In genomic region chr3:71465371-71466007, GRCh38 we compare ENCODE assay signal across 26 cellular contexts.
A peak's percentile ranks its signal among the peaks of the same experiment; 100 is the strongest.
DNase-seq lines count a peak whose midpoint lies in the region; ATAC-seq, FAIRE-seq and TF ChIP-seq lines count a peak whose summit lies in the region.
"Had no signal": no experiment of that assay in that cellular context is flagged by ENCODE, and none has a peak within 500 bp of the region (broad histone marks: within the 10 kb centered on the region; RNA-seq: fewer than 3 reads in every experiment).

No MANE protein-coding gene starts in this region.

- H3K9ac ChIP-seq in H1 (replicated peaks in 1 of 4; ENCODE audit: extremely low read depth in 1 of 4, low read depth in 3 of 4, low read length in 3 of 4) = no peak overlapping the region

- TF ChIP-seq RAD21 in H1 (IDR thresholded peaks at IDR 0.05 in 1 of 2, conservative IDR thresholded peaks at IDR 0.05 in 1 of 2; ENCODE audit: low read depth in 2 of 2, low read length in 2 of 2) = no peak

- H3K4me1 Mint-ChIP-seq in stimulated activated naive CD8-positive, alpha-beta T cell treated with anti-CD3 and anti-CD28 coated beads, Interleukin-15, Interleukin-2, amounts not matched to agents 100 ng/mL and 50 ng/mL, for 24 hours (ENCODE audit: low read depth) = peaks cover 80% of the 10 kb centered on the region

- H2BK5ac ChIP-seq in H1 (ENCODE audit: low read depth, low read length) = no peak overlapping the region

- H3K27ac ChIP-seq in RWPE2 (ENCODE audit: poor library complexity, severe bottlenecking) (peak overlapping the region; percentile 54), H1 (ENCODE audit: low read depth, low read length) (no peak overlapping the region)
- H3K27ac ChIP-seq: colonic mucosa, lower lobe of right lung, pancreas, right atrium auricular region had no signal

- no peak overlapping the region for H3K14ac ChIP-seq in H1 (ENCODE audit: insufficient read length)

- H3K23me2 ChIP-seq in H1 (ENCODE audit: low read depth, low read length) = no peaks in the 10 kb centered on the region; the same call in 1 of the 2 replicates

- H3K4ac ChIP-seq in H1 (replicated peaks; ENCODE audit: insufficient read length, low read depth, low read length) = no peak overlapping the region

- 0 out of 2 replicates have a peak overlapping the region, but pooled peaks have one; percentile 2 for H2BK15ac ChIP-seq in H1 (ENCODE audit: low read length)

- H3K9me3 Mint-ChIP-seq in stimulated activated naive CD8-positive, alpha-beta T cell treated with anti-CD3 and anti-CD28 coated beads, Interleukin-15, Interleukin-2, amounts not matched to agents 100 ng/mL and 50 ng/mL, for 24 hours = no peaks in the 10 kb centered on the region
- H3K9me3 Mint-ChIP-seq: CD8-positive, alpha-beta memory T cell had no signal

- H3K79me1 ChIP-seq in H1 (ENCODE audit: low read depth, low read length) = no peaks in the 10 kb centered on the region

- peak overlapping the region; percentile 25; the same call in 1 of the 2 replicates for H2AK5ac ChIP-seq in H1 (ENCODE audit: low read depth, low read length)

- no peak overlapping the region for H3K4me3 Mint-ChIP-seq in stimulated activated naive CD8-positive, alpha-beta T cell treated with anti-CD3 and anti-CD28 coated beads, Interleukin-15, Interleukin-2, amounts not matched to agents 100 ng/mL and 50 ng/mL, for 24 hours
- H3K4me3 Mint-ChIP-seq: CD8-positive, alpha-beta memory T cell; nephron progenitor cell had no signal

- 87% methylated on average over 12 of the region's 12 CpGs; no CpG with 5 or more reads in 1 of the 2 experiments for WGBS in H1 (ENCODE audit: extremely low coverage in 1 of 2, insufficient coverage in 1 of 2, insufficient read length in 1 of 2, insufficient replicate concordance in 2 of 2, low coverage in 1 of 2, low lambda C conversion rate in 2 of 2, missing lambda C conversion rate in 1 of 2), 2 experiments

- no peak overlapping the region for H2BK20ac ChIP-seq in H1 (ENCODE audit: low read length)

- DNase-seq in stimulated activated naive CD8-positive, alpha-beta T cell treated with anti-CD3 and anti-CD28 coated beads, Interleukin-15, Interleukin-2, amounts not matched to agents 100 U/mL and 50 U/mL, for 24 hours = no peak
- DNase-seq in RWPE2 (ENCODE audit: low spot score) (no peak), H1 (ENCODE audit: low read depth in 1 of 2, low spot score in 2 of 2) (no peak), left colon (no peak), T-helper 9 cell (no peak)
- no peak for DNase-seq in activated CD4-positive, CD25-positive, alpha-beta regulatory T cell treated with anti-CD3 and anti-CD28 coated beads, Interleukin-2, amount 50 U/mL, for 72 hours
- DNase-seq: activated effector memory CD4-positive, alpha-beta T cell treated with anti-CD3 and anti-CD28 coated beads, Interleukin-2, amount 50 U/mL, for 16 hours; activated T-cell treated with anti-CD3 and anti-CD28 coated beads for 4 hours; CD8-positive, alpha-beta memory T cell; colonic mucosa; effector memory CD4-positive, alpha-beta T cell; glutamatergic neuron; Karpas-422; lower lobe of right lung; nephron progenitor cell; pancreas; SIG-M5; stimulated activated CD4-positive, alpha-beta T cell treated with anti-CD3 and anti-CD28 coated beads, Interleukin-1b, Interleukin-23, amount 100 ng/mL, for 48 hours; SW 1271 had no signal

- no peak for FAIRE-seq in H1 (lab: Jason Lieb, UNC)
- FAIRE-seq: bronchial epithelial cell, keratinocyte, pancreas had no signal

- H3K27ac Mint-ChIP-seq in stimulated activated naive CD8-positive, alpha-beta T cell treated with anti-CD3 and anti-CD28 coated beads, Interleukin-15, Interleukin-2, amounts not matched to agents 100 ng/mL and 50 ng/mL, for 24 hours = peak overlapping the region; percentile 14
- H3K27ac Mint-ChIP-seq: nephron progenitor cell had no signal

- TF ChIP-seq CTCF in RWPE2 (IDR thresholded peaks at IDR 0.05; ENCODE audit: poor library complexity, severe bottlenecking) = no peak
- no peak for TF ChIP-seq CTCF in H1 (IDR thresholded peaks at IDR 0.05; ENCODE audit: control extremely low read depth in 1 of 3, insufficient read depth in 1 of 3, low read depth in 1 of 3, low read length in 3 of 3)

- no peaks in the 10 kb centered on the region for H3K27me3 Mint-ChIP-seq in stimulated activated naive CD8-positive, alpha-beta T cell treated with anti-CD3 and anti-CD28 coated beads, Interleukin-15, Interleukin-2, amounts not matched to agents 100 ng/mL and 50 ng/mL, for 24 hours
- H3K27me3 Mint-ChIP-seq: CD8-positive, alpha-beta memory T cell had no signal

- H3K23ac ChIP-seq in H1 (ENCODE audit: insufficient read length) = no peak overlapping the region

- no peak overlapping the region for H4K5ac ChIP-seq in H1 (ENCODE audit: insufficient read length, low read depth, low read length)

- H3K27me3 ChIP-seq in RWPE2 (ENCODE audit: insufficient read depth, poor library complexity, severe bottlenecking) (no peaks in the 10 kb centered on the region), H1 (replicated peaks in 1 of 4; ENCODE audit: control insufficient read depth in 3 of 4, extremely low read depth in 1 of 4, insufficient read depth in 3 of 4, low read length in 3 of 4) (no peaks in the 10 kb centered on the region)
- H3K27me3 ChIP-seq: colonic mucosa, pancreas, right atrium auricular region had no signal

- H3K4me3 ChIP-seq in RWPE2 (ENCODE audit: severe bottlenecking) (no peak overlapping the region), H1 (ENCODE audit: extremely low read depth in 1 of 4, insufficient read depth in 2 of 4, low read depth in 3 of 4, low read length in 4 of 4) (no peak overlapping the region)
- H3K4me3 ChIP-seq: colonic mucosa, lower lobe of right lung, pancreas, right atrium auricular region, smooth muscle cell had no signal

- H3K9me3 ChIP-seq in RWPE2 (ENCODE audit: severe bottlenecking) (no peaks in the 10 kb centered on the region), H1 (ENCODE audit: insufficient read depth in 2 of 2, low read depth in 1 of 2, low read length in 1 of 2) (no peaks in the 10 kb centered on the region)
- H3K9me3 ChIP-seq: colonic mucosa, lower lobe of right lung, pancreas, right atrium auricular region had no signal

- H2BK12ac ChIP-seq in H1 (ENCODE audit: low read depth, low read length) = no peak overlapping the region; the same call in 1 of the 2 replicates

- intact Hi-C loops in left colon (cut with DNase I, micrococcal nuclease) = no loop called here

- H3K4me2 ChIP-seq in H1 (ENCODE audit: insufficient read depth in 1 of 2, low read depth in 2 of 2, low read length in 2 of 2) = no peak overlapping the region
- H3K4me2 ChIP-seq: smooth muscle cell had no signal

- H3K36me3 Mint-ChIP-seq in stimulated activated naive CD8-positive, alpha-beta T cell treated with anti-CD3 and anti-CD28 coated beads, Interleukin-15, Interleukin-2, amounts not matched to agents 100 ng/mL and 50 ng/mL, for 24 hours (ENCODE audit: low read depth) = peaks cover 28% of the 10 kb centered on the region

- H4K20me1 ChIP-seq in H1 (replicated peaks in 1 of 2; ENCODE audit: control insufficient read depth in 1 of 2, insufficient read depth in 2 of 2, low read length in 2 of 2) = no peaks in the 10 kb centered on the region

- no peak overlapping the region for H3K18ac ChIP-seq in H1 (ENCODE audit: extremely low read depth, low read length)

- H3K36me3 ChIP-seq in RWPE2 (ENCODE audit: low read depth) (no peaks in the 10 kb centered on the region), H1 (ENCODE audit: control insufficient read depth in 2 of 4, insufficient read depth in 4 of 4, low read length in 3 of 4) (no peaks in the 10 kb centered on the region)
- H3K36me3 ChIP-seq: colonic mucosa, lower lobe of right lung, pancreas, right atrium auricular region had no signal

- no peak for TF ChIP-seq EP300 in H1 (IDR thresholded peaks at IDR 0.05; ENCODE audit: borderline replicate concordance in 1 of 2, low read depth in 2 of 2, low read length in 2 of 2)

- H3K56ac ChIP-seq in H1 (replicated peaks; ENCODE audit: insufficient read length, low read depth, low read length) = no peak overlapping the region

- H4K91ac ChIP-seq in H1 (replicated peaks; ENCODE audit: insufficient read length, low read length) = no peak overlapping the region

- CTCF ChIA-PET in H1 (lab: Charles Lee; ENCODE audit: partially characterized antibody) = interaction anchor here (0.6 to 2.5 kb wide), 6 partner anchors 12 to 1357 kb away, joined by 3 to 10 read pairs (median 3); no protein-coding TSS in a partner anchor

- H3K79me2 ChIP-seq in H1 (ENCODE audit: control insufficient read depth in 1 of 2, insufficient read depth in 2 of 2, low read length in 2 of 2) = no peaks in the 10 kb centered on the region

- TF ChIP-seq POLR2A in H1 (IDR thresholded peaks at IDR 0.05; ENCODE audit: control extremely low read depth in 1 of 2, low read depth in 2 of 2, low read length in 2 of 2) = no peak

- ATAC-seq in stimulated activated naive CD8-positive, alpha-beta T cell treated with anti-CD3 and anti-CD28 coated beads, Interleukin-15, Interleukin-2, amounts not matched to agents 100 U/mL and 50 U/mL, for 24 hours = no peak
- ATAC-seq in RWPE2 (ENCODE audit: low read depth) = no peak
- ATAC-seq in left colon = no peak
- ATAC-seq in HG02884 (IDR thresholded peaks at IDR 0.05; ENCODE audit: unreplicated experiment) = no peak
- ATAC-seq: activated CD4-positive, CD25-positive, alpha-beta regulatory T cell treated with anti-CD3 and anti-CD28 coated beads, Interleukin-2, amount 50 U/mL, for 24 hours had no signal

- H4K8ac ChIP-seq in H1 (ENCODE audit: extremely low read depth, insufficient read depth, low read length) = no peak overlapping the region

- POLR2A ChIA-PET in H1 (lab: Charles Lee; ENCODE audit: partially characterized antibody) = interaction anchor here (1.8 kb wide), 1 partner anchor 14 kb away, joined by 5 read pairs; no protein-coding TSS in a partner anchor

- H2AFZ ChIP-seq in H1 (ENCODE audit: low read length) = no peak overlapping the region

- peaks cover 39% of the 10 kb centered on the region for H3K4me1 ChIP-seq in RWPE2 (ENCODE audit: insufficient read depth, poor library complexity, severe bottlenecking)
- peaks cover 6 to 24% (median 9%) of the 10 kb centered on the region in 4 experiments; a peak in 6 of 7 replicates for H3K4me1 ChIP-seq in H1 (replicated peaks in 1 of 4; ENCODE audit: control insufficient read depth in 3 of 4, insufficient read depth in 4 of 4, low read length in 3 of 4)
- H3K4me1 ChIP-seq: colonic mucosa, lower lobe of right lung, pancreas had no signal

- no peak overlapping the region for H2BK120ac ChIP-seq in H1 (replicated peaks; ENCODE audit: low read depth, low read length)

TF ChIP-seq in H1, 55 proteins besides CTCF, POLR2A, EP300 and RAD21 (continues in another document):
- no peak for TF ChIP-seq PHF8 (conservative IDR thresholded peaks at IDR 0.05; ENCODE audit: low read depth, low read length)
- no peak for TF ChIP-seq MAFK (IDR thresholded peaks at IDR 0.05; ENCODE audit: low read depth, low read length)
- no peak for TF ChIP-seq ZNF274 (IDR thresholded peaks at IDR 0.05; ENCODE audit: borderline replicate concordance, extremely low read depth, low read length)
- no peak for TF ChIP-seq CREB1 (IDR thresholded peaks at IDR 0.05)
- TF ChIP-seq RFX5 (IDR thresholded peaks at IDR 0.05; ENCODE audit: borderline replicate concordance, low read depth, low read length) = no peak
- no peak for TF ChIP-seq TAF1 (IDR thresholded peaks at IDR 0.05; ENCODE audit: low read depth, low read length)
- no peak for TF ChIP-seq ASH2L (IDR thresholded peaks at IDR 0.05; ENCODE audit: low read length)
